20 cellular contexts compared by ENCODE assay signal in the genomic region with DNA sequence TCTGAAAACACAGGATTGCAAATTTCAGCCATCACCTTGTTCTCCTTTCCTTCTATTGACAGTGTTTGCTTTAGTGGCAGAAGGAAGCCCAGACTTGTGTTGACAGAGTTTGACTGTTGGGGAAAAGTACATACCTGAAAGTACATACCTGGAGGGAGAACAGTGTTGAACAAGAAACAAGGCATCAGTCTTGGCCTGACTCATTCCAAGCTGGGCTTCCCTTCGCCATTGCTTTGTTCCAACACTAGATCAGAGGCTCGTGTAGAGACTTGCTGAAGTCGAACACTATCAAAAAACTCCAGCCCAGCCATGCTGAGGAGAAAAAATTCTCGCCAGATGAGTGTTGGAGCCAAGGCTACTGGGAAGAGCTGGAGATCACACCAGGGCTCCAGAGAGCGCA.
DNase-seq lines count a peak whose midpoint lies in the region; ATAC-seq and TF ChIP-seq lines count a peak whose summit lies in the region.
"Had no signal": no experiment of that assay in that cellular context is flagged by ENCODE, and none has a peak within 500 bp of the region (broad histone marks: within the 10 kb centered on the region; RNA-seq: fewer than 3 reads in every experiment).

No MANE protein-coding gene starts in this region.

- H3K9me3 ChIP-seq in esophagus (ENCODE audit: control insufficient read depth in 2 of 2, insufficient read depth in 1 of 2, low read depth in 1 of 2, low read length in 1 of 2) (no peaks in the 10 kb centered on the region), prostate gland (no peaks in the 10 kb centered on the region), transverse colon (no peaks in the 10 kb centered on the region)
- H3K9me3 ChIP-seq: heart right ventricle had no signal

- intact Hi-C loops in prostate gland (cut with DNase I) = no loop called here
- intact Hi-C loops in transverse colon (cut with DNase I; ENCODE audit: low total_unique reads) = no loop called here

- ATAC-seq in HG03025 (IDR thresholded peaks at IDR 0.05; ENCODE audit: low FRiP score, unreplicated experiment) = no peak
- ATAC-seq: heart right ventricle had no signal

- DNase-seq in NCI-H187 (lab: John Stamatoyannopoulos, UW) (peak; percentile 40 to 57), NCI-H187 treated with DMSO at 0.1 percent for 48 hours (lab: John Stamatoyannopoulos, UW) (no peak), LNCaP clone FGC (ENCODE audit: low read depth) (peak; percentile 90), prostate gland (ENCODE audit: low spot score) (peak; percentile 90), activated T-cell treated with anti-CD3 and anti-CD28 coated beads for 4 hours (no peak), transverse colon (no peak)
- DNase-seq: activated CD4-positive, alpha-beta T cell treated with anti-CD3 and anti-CD28 coated beads for 4 hours; activated CD8-positive, alpha-beta memory T cell treated with anti-CD3 and anti-CD28 coated beads, Interleukin-2, amount 50 U/mL, for 4 hours; activated effector memory CD4-positive, alpha-beta T cell treated with anti-CD3 and anti-CD28 coated beads, Interleukin-2, amount 50 U/mL, for 16 hours; C1 segment of cervical spinal cord; caudate nucleus; GM23248; heart right ventricle; mesendoderm; NCI-H1930; nephron progenitor cell; NK-92 treated with Interleukin-12 subunit alpha and Interleukin-12 subunit beta, amount 100 ng/mL, for 24 hours; SW 1271 had no signal

- H3K36me3 ChIP-seq in esophagus (ENCODE audit: control insufficient read depth in 2 of 2, insufficient read depth in 2 of 2, low read length in 1 of 2) (no peaks in the 10 kb centered on the region), prostate gland (no peaks in the 10 kb centered on the region), transverse colon (no peaks in the 10 kb centered on the region)
- H3K36me3 ChIP-seq: heart right ventricle had no signal

- in situ Hi-C loops in transverse colon (cut with MboI; ENCODE audit: low pct_ligation_motif_present in 1 of 4, low pct_unique_long_range_greater_than_20kb in 1 of 4, low sequenced_read_pairs in 3 of 4) = loop anchor here in 3 of 4 donors (25.0 kb wide), 3 partner anchors 412 to 887 kb away; no protein-coding TSS in a partner anchor

- H3K4me3 ChIP-seq in LNCaP clone FGC (ENCODE audit: low read depth, low read length) = no peak overlapping the region
- H3K4me3 ChIP-seq in esophagus (ENCODE audit: low read depth in 1 of 2, low read length in 2 of 2) = no peak overlapping the region
- no peak overlapping the region for H3K4me3 ChIP-seq in prostate gland
- no peak overlapping the region for H3K4me3 ChIP-seq in transverse colon
- H3K4me3 ChIP-seq: GM23248, heart right ventricle had no signal

- no peaks in the 10 kb centered on the region for H3K4me1 ChIP-seq in esophagus (ENCODE audit: control insufficient read depth in 2 of 2, insufficient read depth in 2 of 2, low read length in 1 of 2)
- no peaks in the 10 kb centered on the region for H3K4me1 ChIP-seq in prostate gland (replicated peaks)
- H3K4me1 ChIP-seq in transverse colon = no peaks in the 10 kb centered on the region

- no peak for TF ChIP-seq CTCF in LNCaP clone FGC (IDR thresholded peaks at IDR 0.05; ENCODE audit: control insufficient read depth, extremely low read depth, insufficient read depth)
- no peak for TF ChIP-seq CTCF in prostate gland (IDR thresholded peaks at IDR 0.05)
- TF ChIP-seq CTCF in transverse colon (IDR thresholded peaks at IDR 0.05) = no peak

- WGBS in esophagus, 2 donors = 52 to 53% methylated on average over 5 of the region's 5 CpGs
- WGBS in prostate gland = 30% methylated on average over 5 of the region's 5 CpGs
- WGBS in transverse colon (ENCODE audit: low coverage in 1 of 2), 2 donors = 65 to 80% methylated on average over 5 of the region's 5 CpGs

- H3K27ac ChIP-seq in esophagus (ENCODE audit: low read depth in 2 of 2, low read length in 1 of 2) (peak overlapping the region; percentile 36 to 74), prostate gland (peak overlapping the region; percentile 2 to 48), transverse colon (no peak overlapping the region)
- H3K27ac ChIP-seq: GM23248, heart right ventricle had no signal

- no peak for TF ChIP-seq EP300 in transverse colon (IDR thresholded peaks at IDR 0.05; ENCODE audit: low read depth)

- no peaks in the 10 kb centered on the region for H3K27me3 ChIP-seq in esophagus (ENCODE audit: control insufficient read depth in 1 of 2, insufficient read depth in 2 of 2, low read length in 2 of 2)
- no peaks in the 10 kb centered on the region for H3K27me3 ChIP-seq in prostate gland (replicated peaks; ENCODE audit: insufficient read depth)
- no peaks in the 10 kb centered on the region for H3K27me3 ChIP-seq in transverse colon

- TF ChIP-seq POLR2A in prostate gland (IDR thresholded peaks at IDR 0.05) (no peak), transverse colon (IDR thresholded peaks at IDR 0.05) (no peak)

Comparison
In these comparisons a context has a peak if more than half of its experiments do, and no peak if none do; other contexts are left out.
1. DNase-seq: peak in NCI-H187 (2 of 2), LNCaP clone FGC (single experiment) and prostate gland (single experiment); none in NCI-H187 treated with DMSO at 0.1 percent for 48 hours (single experiment), activated T-cell treated with anti-CD3 and anti-CD28 coated beads for 4 hours (single experiment) and transverse colon (single experiment).
2. H3K27ac ChIP-seq: peak in esophagus (2 of 2) and prostate gland (2 of 2); none in transverse colon (0 of 4).